18 cellular contexts compared by ENCODE assay signal in the genomic region with DNA sequence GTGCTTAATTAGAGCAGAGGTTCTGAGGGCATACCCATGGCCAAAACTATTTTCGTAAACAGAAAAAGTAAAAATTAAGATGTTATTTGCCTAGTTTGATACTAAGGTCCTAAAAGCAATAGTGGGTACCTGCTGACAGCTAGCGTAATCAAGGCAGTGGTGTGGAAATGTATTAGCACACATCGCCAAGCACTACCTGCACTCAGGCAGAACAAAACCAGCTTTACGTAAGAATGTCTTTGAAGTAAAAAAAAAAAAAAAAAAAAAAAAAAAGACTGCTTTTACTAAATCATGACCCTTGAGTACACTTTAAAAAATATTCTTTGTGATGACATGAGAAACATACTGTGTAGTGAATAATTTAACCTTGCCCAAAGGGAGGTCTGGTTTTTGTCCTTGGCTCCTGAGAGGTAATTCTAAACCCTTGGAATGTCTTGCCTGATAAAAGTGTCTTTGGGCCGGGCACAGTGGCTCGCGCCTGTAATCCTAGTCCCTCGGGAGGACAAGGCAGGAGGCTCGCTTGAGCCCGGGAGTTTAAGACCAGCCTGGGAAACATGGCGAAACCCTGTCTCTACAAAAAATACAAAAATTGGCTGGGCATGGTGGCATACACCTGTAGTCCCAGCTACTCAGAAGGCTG.
"Had no signal": no experiment of that assay in that cellular context is flagged by ENCODE, and none has a peak within 500 bp of the region (broad histone marks: within the 10 kb centered on the region; RNA-seq: fewer than 3 reads in every experiment).

No MANE protein-coding gene starts in this region.

- H3K4me3 ChIP-seq: body of pancreas, lower lobe of right lung, tibial artery had no signal

- DNase-seq: activated CD4-positive, alpha-beta memory T cell treated with anti-CD3 and anti-CD28 coated beads for 36 hours; activated CD4-positive, alpha-beta T cell treated with anti-CD3 and anti-CD28 coated beads for 36 hours; activated CD8-positive, alpha-beta memory T cell treated with anti-CD3 and anti-CD28 coated beads, Interleukin-2, amount 10 ng/mL, durations not matched to agents 7 days and 5 days; activated naive CD4-positive, alpha-beta T cell treated with Interleukin-2 at 50 U/mL for 16 hours; activated naive CD8-positive, alpha-beta T cell treated with anti-CD3 and anti-CD28 coated beads, Interleukin-2, amount 10 ng/mL, durations not matched to agents 7 days and 5 days; activated T-cell treated with anti-CD3 and anti-CD28 coated beads, Interleukin-2, amount 50 U/mL, for 1 hour; body of pancreas; effector memory CD4-positive, alpha-beta T cell; foreskin keratinocyte; glutamatergic neuron; hippocampal formation; islet precursor cell; lower lobe of right lung; stimulated activated CD4-positive, alpha-beta T cell treated with anti-CD3 and anti-CD28 coated beads, Interleukin-2, amount 100 ng/mL, for 24 hours; stimulated activated naive CD8-positive, alpha-beta T cell treated with anti-CD3 and anti-CD28 coated beads, Interleukin-15, Interleukin-2, amounts not matched to agents 100 U/mL and 50 U/mL, for 24 hours; substantia nigra; tibial artery; WERI-Rb-1 had no signal

- H3K27ac ChIP-seq: body of pancreas, foreskin keratinocyte, lower lobe of right lung, tibial artery, WERI-Rb-1 had no signal

- ATAC-seq: activated CD4-positive, alpha-beta T cell treated with anti-CD3 and anti-CD28 coated beads for 36 hours; activated CD8-positive, alpha-beta memory T cell treated with anti-CD3 and anti-CD28 coated beads, Interleukin-2, amount 10 ng/mL, durations not matched to agents 7 days and 5 days; body of pancreas; foreskin keratinocyte; stimulated activated naive CD8-positive, alpha-beta T cell treated with anti-CD3 and anti-CD28 coated beads, Interleukin-15, Interleukin-2, amounts not matched to agents 100 U/mL and 50 U/mL, for 24 hours had no signal

- H3K9me3 ChIP-seq: body of pancreas, lower lobe of right lung, tibial artery had no signal

- H3K27me3 ChIP-seq: body of pancreas, foreskin keratinocyte, tibial artery had no signal

- H3K36me3 ChIP-seq: lower lobe of right lung, tibial artery had no signal

- H3K4me1 ChIP-seq: body of pancreas, foreskin keratinocyte, tibial artery had no signal
